7 cellular contexts compared by ENCODE assay signal in the genomic region with DNA sequence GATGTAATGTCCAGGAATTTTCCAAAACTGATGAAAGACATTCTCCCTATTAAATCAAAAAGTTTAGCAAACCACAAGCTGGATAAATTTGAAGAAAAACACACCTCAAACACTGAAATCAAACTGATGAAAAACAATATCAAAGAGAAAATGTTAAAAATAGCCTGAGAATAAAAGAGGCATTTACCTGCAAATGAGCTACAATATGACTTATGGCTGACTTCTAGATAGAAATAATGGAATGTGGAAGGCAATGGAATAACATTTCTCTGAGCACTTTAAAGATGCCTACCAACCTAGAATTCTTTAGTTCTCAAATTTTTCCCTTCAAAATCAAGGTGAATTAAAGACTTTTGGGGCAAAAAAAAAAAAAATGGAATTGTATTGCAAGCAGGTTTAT.
"Had no signal": no experiment of that assay in that cellular context is flagged by ENCODE, and none has a peak within 500 bp of the region (broad histone marks: within the 10 kb centered on the region; RNA-seq: fewer than 3 reads in every experiment).

No MANE protein-coding gene starts in this region.

- FAIRE-seq: HTR-8/SVneo had no signal

- H3K9me3 ChIP-seq: HAP-1 had no signal

- H3K36me3 ChIP-seq: HAP-1 had no signal

- H3K4me1 ChIP-seq: HAP-1 had no signal

- DNase-seq: GM23248, GOT3, H7, HFFc6, KG1 had no signal

- H3K4me3 ChIP-seq: GM23248, HAP-1 had no signal

- H3K27ac ChIP-seq: GM23248 had no signal

- H2AFZ ChIP-seq: GM23248 had no signal

- H3K9ac ChIP-seq: GM23248 had no signal
